Comparison of ENCODE assay signal across 27 cellular contexts in the genomic region with DNA sequence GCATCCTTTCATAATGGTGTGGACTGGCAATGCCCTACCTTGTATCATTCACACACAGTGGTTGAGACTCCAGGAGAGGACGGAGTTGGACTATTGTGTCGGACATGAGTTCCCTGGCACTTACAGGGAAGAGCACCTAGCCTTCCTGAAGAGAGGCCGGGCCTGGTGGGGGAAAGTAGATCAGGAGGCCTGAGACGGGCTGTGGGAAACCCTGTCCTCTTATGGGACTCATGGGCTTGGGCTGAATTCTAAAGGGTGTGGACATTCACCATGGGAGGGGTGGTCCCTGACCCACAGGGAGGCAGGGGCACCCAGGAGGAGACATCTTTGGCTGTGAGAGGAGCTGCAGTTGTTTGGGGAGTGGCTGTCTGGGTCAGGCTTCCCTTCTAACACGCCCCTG.
"Had no signal": no experiment of that assay in that cellular context is flagged by ENCODE, and none has a peak within 500 bp of the region (broad histone marks: within the 10 kb centered on the region; RNA-seq: fewer than 3 reads in every experiment).

No MANE protein-coding gene starts in this region.

- H3K4me3 ChIP-seq: ascending aorta, breast epithelium, cardiac muscle cell, colonic mucosa, heart left ventricle had no signal

- H3K4me3 Mint-ChIP-seq: activated CD4-positive, alpha-beta memory T cell treated with anti-CD3 and anti-CD28 coated beads, Interleukin-2, amount 10 ng/mL, durations not matched to agents 7 days and 5 days; activated CD4-positive, alpha-beta T cell treated with anti-CD3 and anti-CD28 coated beads for 36 hours; activated CD4-positive, alpha-beta T cell treated with anti-CD3 and anti-CD28 coated beads, Interleukin-2, amount 10 ng/mL, durations not matched to agents 24 days and 14 days; activated naive CD4-positive, alpha-beta T cell treated with anti-CD3 and anti-CD28 coated beads, Interleukin-2, amount 10 ng/mL, durations not matched to agents 7 days and 5 days; activated naive CD8-positive, alpha-beta T cell treated with anti-CD3 and anti-CD28 coated beads, Interleukin-2, amount 10 ng/mL, durations not matched to agents 7 days and 5 days; activated T-helper 1 cell treated with anti-CD3 and anti-CD28 coated beads, Interleukin-12 subunit alpha, Interleukin-12 subunit beta, Interleukin-2, Interleukin-4 antibody, amounts not matched to agents 30 ng/mL and 10 ng/mL and 1 ng/mL, durations not matched to agents 14 hours and 24 hours and 36 hours; brain had no signal

- H3K4me1 ChIP-seq: ascending aorta, breast epithelium, colonic mucosa had no signal

- DNase-seq: activated CD4-positive, alpha-beta memory T cell treated with anti-CD3 and anti-CD28 coated beads, Interleukin-2, amount 10 ng/mL, durations not matched to agents 7 days and 5 days; activated CD4-positive, alpha-beta T cell treated with anti-CD3 and anti-CD28 coated beads for 36 hours; activated CD4-positive, alpha-beta T cell treated with anti-CD3 and anti-CD28 coated beads, Interleukin-2, amount 10 ng/mL, durations not matched to agents 24 days and 14 days; activated CD4-positive, alpha-beta T cell treated with anti-CD3 and anti-CD28 coated beads, Interleukin-2, amount 50 U/mL, for 4 hours; activated CD4-positive, CD25-positive, alpha-beta regulatory T cell; activated CD4-positive, CD25-positive, alpha-beta regulatory T cell treated with anti-CD3 and anti-CD28 coated beads, Interleukin-2, amount 50 U/mL, for 72 hours; activated naive CD4-positive, alpha-beta T cell; activated naive CD4-positive, alpha-beta T cell treated with anti-CD3 and anti-CD28 coated beads, Interleukin-2, amount 10 ng/mL, durations not matched to agents 7 days and 5 days; activated naive CD8-positive, alpha-beta T cell treated with anti-CD3 and anti-CD28 coated beads, Interleukin-2, amount 10 ng/mL, durations not matched to agents 7 days and 5 days; activated T-cell treated with anti-CD3 and anti-CD28 coated beads, Interleukin-2, amount 50 U/mL, for 1 hour; activated T-cell treated with anti-CD3 and anti-CD28 coated beads, Interleukin-2, amount 50 U/mL, for 48 hours; central memory CD4-positive, alpha-beta T cell; cerebellar nuclear complex; colonic mucosa; effector CD8-positive, alpha-beta T cell; foreskin fibroblast; glutamatergic neuron; heart left ventricle; T-helper 2 cell had no signal

- H3K36me3 Mint-ChIP-seq: activated naive CD4-positive, alpha-beta T cell treated with anti-CD3 and anti-CD28 coated beads, Interleukin-2, amount 10 ng/mL, durations not matched to agents 7 days and 5 days; activated naive CD4-positive, alpha-beta T cell treated with anti-CD3 and anti-CD28 coated beads, Interleukin-2, amount 50 U/mL, for 72 hours; activated naive CD8-positive, alpha-beta T cell treated with anti-CD3 and anti-CD28 coated beads, Interleukin-2, amount 10 ng/mL, durations not matched to agents 7 days and 5 days; brain had no signal

- H3K36me3 ChIP-seq: ascending aorta, breast epithelium, cardiac muscle cell, colonic mucosa, heart left ventricle had no signal

- H3K27ac Mint-ChIP-seq: activated CD4-positive, alpha-beta memory T cell treated with anti-CD3 and anti-CD28 coated beads, Interleukin-2, amount 10 ng/mL, durations not matched to agents 7 days and 5 days; activated CD4-positive, alpha-beta T cell treated with anti-CD3 and anti-CD28 coated beads for 36 hours; activated CD4-positive, alpha-beta T cell treated with anti-CD3 and anti-CD28 coated beads, Interleukin-2, amount 10 ng/mL, durations not matched to agents 24 days and 14 days; activated naive CD4-positive, alpha-beta T cell treated with anti-CD3 and anti-CD28 coated beads, Interleukin-2, amount 10 ng/mL, durations not matched to agents 7 days and 5 days; activated naive CD8-positive, alpha-beta T cell treated with anti-CD3 and anti-CD28 coated beads, Interleukin-2, amount 10 ng/mL, durations not matched to agents 7 days and 5 days; activated T-helper 1 cell treated with anti-CD3 and anti-CD28 coated beads, Interleukin-12 subunit alpha, Interleukin-12 subunit beta, Interleukin-2, Interleukin-4 antibody, amounts not matched to agents 30 ng/mL and 10 ng/mL and 1 ng/mL, durations not matched to agents 14 hours and 24 hours and 36 hours; activated T-helper 2 cell treated with anti-CD3 and anti-CD28 coated beads, Interferon-gamma antibody, Interleukin-2, Interleukin-4, amounts not matched to agents 10 μg/mL and 5 μg/mL and 100 μg/mL, durations not matched to agents 14 hours and 24 hours and 36 hours; brain had no signal

- H3K27me3 Mint-ChIP-seq: activated CD4-positive, alpha-beta T cell treated with anti-CD3 and anti-CD28 coated beads for 36 hours; brain had no signal

- H3K27ac ChIP-seq: ascending aorta, breast epithelium, cardiac muscle cell, colonic mucosa, epithelial cell of prostate, heart left ventricle had no signal

- H3K27me3 ChIP-seq: ascending aorta, breast epithelium, cardiac muscle cell, colonic mucosa, heart left ventricle had no signal

- H3K4me1 Mint-ChIP-seq: activated CD4-positive, alpha-beta memory T cell treated with anti-CD3 and anti-CD28 coated beads, Interleukin-2, amount 10 ng/mL, durations not matched to agents 7 days and 5 days; activated CD4-positive, alpha-beta T cell treated with anti-CD3 and anti-CD28 coated beads for 36 hours; activated CD4-positive, alpha-beta T cell treated with anti-CD3 and anti-CD28 coated beads, Interleukin-2, amount 10 ng/mL, durations not matched to agents 24 days and 14 days; activated naive CD4-positive, alpha-beta T cell treated with anti-CD3 and anti-CD28 coated beads, Interleukin-2, amount 10 ng/mL, durations not matched to agents 7 days and 5 days; brain had no signal

- H3K9me3 Mint-ChIP-seq: activated CD4-positive, alpha-beta memory T cell treated with anti-CD3 and anti-CD28 coated beads, Interleukin-2, amount 10 ng/mL, durations not matched to agents 7 days and 5 days; activated CD4-positive, alpha-beta T cell treated with anti-CD3 and anti-CD28 coated beads, Interleukin-2, amount 10 ng/mL, durations not matched to agents 24 days and 14 days; activated naive CD4-positive, alpha-beta T cell treated with anti-CD3 and anti-CD28 coated beads, Interleukin-2, amount 10 ng/mL, durations not matched to agents 7 days and 5 days; activated naive CD4-positive, alpha-beta T cell treated with anti-CD3 and anti-CD28 coated beads, Interleukin-2, amount 50 U/mL, for 72 hours; activated naive CD8-positive, alpha-beta T cell treated with anti-CD3 and anti-CD28 coated beads, Interleukin-2, amount 10 ng/mL, durations not matched to agents 7 days and 5 days; activated T-helper 1 cell treated with anti-CD3 and anti-CD28 coated beads, Interleukin-12 subunit alpha, Interleukin-12 subunit beta, Interleukin-2, Interleukin-4 antibody, amounts not matched to agents 30 ng/mL and 10 ng/mL and 1 ng/mL, durations not matched to agents 14 hours and 24 hours and 36 hours; activated T-helper 2 cell treated with anti-CD3 and anti-CD28 coated beads, Interferon-gamma antibody, Interleukin-2, Interleukin-4, amounts not matched to agents 10 μg/mL and 5 μg/mL and 100 μg/mL, durations not matched to agents 14 hours and 24 hours and 36 hours had no signal

- H3K9me3 ChIP-seq: ascending aorta, breast epithelium, colonic mucosa, heart left ventricle had no signal
